Comparison of ENCODE assay signal across 5 cellular contexts in the genomic region with DNA sequence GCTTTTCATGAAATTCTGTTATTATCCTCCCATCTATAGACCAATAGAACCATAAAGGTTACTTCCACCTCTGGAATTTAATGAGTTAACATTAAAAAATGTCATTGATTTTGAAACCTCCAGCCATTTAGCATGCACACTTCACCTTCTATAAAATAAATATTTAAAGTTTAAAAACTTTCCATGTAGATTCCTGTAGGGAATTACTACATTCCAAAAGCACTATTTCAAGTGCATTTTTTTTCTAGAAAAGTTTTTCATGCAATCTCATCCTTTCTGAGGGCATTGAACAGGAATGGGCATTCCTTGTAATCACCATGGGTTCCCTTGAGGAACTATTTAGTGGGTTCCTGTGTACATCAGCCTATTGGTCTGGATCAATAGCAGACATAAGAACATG.
"Had no signal": no experiment of that assay in that cellular context is flagged by ENCODE, and none has a peak within 500 bp of the region (broad histone marks: within the 10 kb centered on the region; RNA-seq: fewer than 3 reads in every experiment).

No MANE protein-coding gene starts in this region.

- DNase-seq: GM23248, GOT3, H7, KBM-7 had no signal

- H3K4me3 ChIP-seq: GM23248, HAP-1 had no signal
